ENCODE assay signal across 6 cellular contexts in the genomic region with DNA sequence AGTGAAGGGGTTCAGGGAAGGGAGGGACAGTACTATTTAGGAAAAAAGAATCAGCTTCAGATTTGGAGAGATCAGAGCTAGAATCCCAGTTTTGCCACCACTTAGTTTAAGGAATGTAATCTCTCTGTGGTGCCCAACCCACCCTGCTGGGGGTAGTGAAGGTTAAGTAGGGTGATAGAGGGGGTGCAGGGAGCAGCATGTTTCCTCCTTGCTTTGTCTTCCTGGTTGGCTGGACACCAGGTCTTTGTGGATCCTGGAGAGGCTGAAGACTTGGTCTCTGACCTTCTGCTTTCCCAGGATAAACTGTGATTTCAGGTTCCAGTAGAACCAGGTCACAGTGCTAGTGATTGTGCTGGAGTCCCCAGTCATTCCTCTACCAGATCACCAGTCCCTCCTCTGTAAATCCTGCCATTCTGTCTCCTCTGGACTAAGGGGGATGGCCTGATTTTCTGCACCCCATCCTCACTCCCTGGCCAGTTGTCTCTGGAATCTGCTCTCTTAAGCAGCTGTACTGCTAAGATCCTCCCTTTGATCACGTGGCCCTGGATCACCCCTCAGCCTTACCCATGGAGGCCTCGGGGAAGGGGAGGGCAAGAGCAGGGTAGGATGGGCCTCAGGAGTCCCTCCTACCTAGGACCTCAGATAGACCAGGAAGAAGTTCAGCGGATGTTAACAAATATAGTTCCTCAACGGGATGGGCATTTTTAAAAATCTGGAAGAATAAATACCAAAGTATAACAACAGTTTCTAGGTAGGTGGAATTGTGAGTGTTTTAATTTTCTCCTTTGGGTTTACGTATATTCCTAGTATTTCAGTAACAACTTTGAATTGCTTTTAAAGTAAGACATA. TPM values are rescaled to one million over a fixed set of nuclear protein-coding genes. Genes with fewer than 3 reads are reported as not detected.
DNase-seq lines count a peak whose midpoint lies in the region; ATAC-seq and TF ChIP-seq lines count a peak whose summit lies in the region.

No MANE protein-coding gene starts in this region.

- TF ChIP-seq CTCF in upper lobe of left lung (IDR thresholded peaks at IDR 0.05): no peak

- no peaks in the 10 kb centered on the region for H3K27me3 ChIP-seq in upper lobe of left lung

- intact Hi-C loops in left cardiac atrium (cut with DNase I): no loop called here

- no peaks in the 10 kb centered on the region for H3K9me3 Mint-ChIP-seq in activated T-cell treated with anti-CD3 and anti-CD28 coated beads, Interleukin-2, amount 50 U/mL, for 24 hours

- H3K27ac ChIP-seq in upper lobe of left lung: peak overlapping the region; percentile 27 to 79 (median 68)

- H3K36me3 Mint-ChIP-seq in activated T-cell treated with anti-CD3 and anti-CD28 coated beads, Interleukin-2, amount 50 U/mL, for 24 hours (ENCODE audit: low read depth): peaks cover 3% of the 10 kb centered on the region

- peak in 1 of 4 donors; percentile 16 for TF ChIP-seq POLR2A in upper lobe of left lung (IDR thresholded peaks at IDR 0.05)

- no peak overlapping the region for H3K27ac Mint-ChIP-seq in activated T-cell treated with anti-CD3 and anti-CD28 coated beads, Interleukin-2, amount 50 U/mL, for 24 hours

- WGBS in upper lobe of left lung, 2 donors: 33 to 41% methylated on average over 5 of the region's 5 CpGs

- TF ChIP-seq EP300 in upper lobe of left lung (IDR thresholded peaks at IDR 0.05): no peak

- peaks cover 54 to 62% (median 57%) of the 10 kb centered on the region in 4 donors for H3K4me1 ChIP-seq in upper lobe of left lung

- H3K9me3 ChIP-seq in upper lobe of left lung: no peaks in the 10 kb centered on the region

- peaks cover 49% of the 10 kb centered on the region for H3K4me1 Mint-ChIP-seq in activated T-cell treated with anti-CD3 and anti-CD28 coated beads, Interleukin-2, amount 50 U/mL, for 24 hours (ENCODE audit: low read depth)

- peak; percentile 25 for DNase-seq in activated T-cell treated with anti-CD3 and anti-CD28 coated beads, Interleukin-2, amount 50 U/mL, for 24 hours
- no peak for DNase-seq in activated T-cell treated with anti-CD3 and anti-CD28 coated beads, Interleukin-2, amount 50 U/mL, for 48 hours
- DNase-seq in left cardiac atrium (peak; percentile 74), upper lobe of left lung (peak in 1 of 2 donors; percentile 58), activated T-cell treated with anti-CD3 and anti-CD28 coated beads for 4 hours (no peak), D341Med (ENCODE audit: low spot score) (no peak)

- H3K4me3 ChIP-seq in upper lobe of left lung: peak overlapping the region in 1 of 4 donors; percentile 9

- H3K36me3 ChIP-seq in upper lobe of left lung: no peaks in the 10 kb centered on the region

- H3K4me3 Mint-ChIP-seq in activated T-cell treated with anti-CD3 and anti-CD28 coated beads, Interleukin-2, amount 50 U/mL, for 24 hours: no peak overlapping the region

- H3K27me3 Mint-ChIP-seq in activated T-cell treated with anti-CD3 and anti-CD28 coated beads, Interleukin-2, amount 50 U/mL, for 24 hours: no peaks in the 10 kb centered on the region

- ATAC-seq in left cardiac atrium (peak in 1 of 2 donors; percentile 5), upper lobe of left lung (ENCODE audit: low FRiP score in 2 of 2) (no peak)

RNA-seq across cellular contexts. Expression of gene MAP3K12, which starts 3.1 kb away (rescaled TPM):
- total RNA-seq in left cardiac atrium (1 to 10 TPM; 9.1 to 9.7 TPM), upper lobe of left lung (10 to 100 TPM in 5 of 6 donors, 1 to 10 TPM in 1; 9.6 to 87.0 (median 17.4) TPM)

RNA-seq across cellular contexts. Expression of gene TARBP2, which starts 5.0 kb away (rescaled TPM):
- 10 to 100 TPM; 12.5 to 15.3 TPM for total RNA-seq in left cardiac atrium
- total RNA-seq in upper lobe of left lung: 10 to 100 TPM; 25.4 to 74.4 (median 36.8) TPM

RNA-seq across cellular contexts. Expression of gene NPFF, which starts 11.2 kb away (rescaled TPM):
- total RNA-seq in left cardiac atrium (not detected), upper lobe of left lung (1 to 10 TPM in 1 of 6 donors, not detected in 5; 6.2 TPM)

RNA-seq across cellular contexts. Expression of gene PCBP2, which starts 44.2 kb away (rescaled TPM):
- total RNA-seq in left cardiac atrium: 100 to 1,000 TPM; 504 to 545 TPM
- 100 to 1,000 TPM; 346 to 723 (median 513) TPM for total RNA-seq in upper lobe of left lung

RNA-seq across cellular contexts. Expression of gene PRR13, which starts 54.6 kb away (rescaled TPM):
- total RNA-seq in left cardiac atrium (10 to 100 TPM; 73.5 to 90.2 TPM), upper lobe of left lung (100 to 1,000 TPM in 3 of 6 donors, 10 to 100 TPM in 3; 81.5 to 198 (median 105) TPM)

Comparison
In these comparisons a context has a peak if more than half of its experiments do, and no peak if none do; other contexts are left out.
1. DNase-seq: peak in activated T-cell treated with anti-CD3 and anti-CD28 coated beads, Interleukin-2, amount 50 U/mL, for 24 hours (single experiment) and left cardiac atrium (single experiment); none in activated T-cell treated with anti-CD3 and anti-CD28 coated beads, Interleukin-2, amount 50 U/mL, for 48 hours (0 of 2), activated T-cell treated with anti-CD3 and anti-CD28 coated beads for 4 hours (single experiment) and D341Med (single experiment).